Comparison of ENCODE assay signal across 1 cellular context in the genomic region with DNA sequence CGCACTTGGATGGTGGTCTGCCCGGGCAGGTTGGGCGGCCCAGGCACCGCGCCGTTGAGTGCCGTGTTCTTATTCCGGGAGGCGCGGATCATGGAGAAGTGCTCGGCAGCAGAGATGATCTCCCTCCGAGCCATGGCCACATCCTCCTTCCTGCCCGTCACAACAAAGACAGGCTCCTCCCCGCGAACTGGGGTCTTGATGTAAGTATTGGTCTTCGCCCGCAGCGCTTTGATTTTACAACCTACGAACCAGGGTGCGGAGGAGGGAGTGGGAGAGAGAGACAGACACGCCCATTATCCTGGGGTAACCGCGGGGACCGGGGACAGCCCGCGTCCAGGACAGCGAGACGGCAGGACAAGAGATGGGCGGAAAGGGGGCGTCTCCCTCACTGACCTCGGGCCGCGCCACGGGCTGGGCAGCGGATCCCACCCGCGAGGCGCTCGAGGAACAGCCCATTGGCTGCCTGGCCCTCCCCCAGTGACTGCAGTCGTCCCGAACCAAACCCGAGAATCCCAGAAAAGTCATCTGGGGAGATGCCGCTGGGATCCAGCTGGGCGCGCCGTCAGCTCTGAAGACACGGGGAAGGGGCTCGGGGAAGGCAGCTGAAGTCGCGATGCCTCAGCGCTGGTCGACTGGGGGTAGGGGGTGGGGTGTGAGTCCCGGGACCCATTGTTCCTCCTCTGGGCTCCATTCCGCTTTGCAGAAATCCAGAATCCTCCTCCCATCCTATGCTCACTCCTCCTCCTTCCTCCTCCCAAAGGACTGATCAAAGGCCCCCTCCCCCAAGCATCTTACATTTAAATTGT.
A peak's percentile ranks its signal among the peaks of the same experiment; 100 is the strongest.
TF ChIP-seq lines count a peak whose summit lies in the region.

No MANE protein-coding gene starts in this region.

TF ChIP-seq in HEK293, 187 proteins besides CTCF, POLR2A, EP300 and RAD21 (continued from another document):
- TF ChIP-seq, protein P1, sequence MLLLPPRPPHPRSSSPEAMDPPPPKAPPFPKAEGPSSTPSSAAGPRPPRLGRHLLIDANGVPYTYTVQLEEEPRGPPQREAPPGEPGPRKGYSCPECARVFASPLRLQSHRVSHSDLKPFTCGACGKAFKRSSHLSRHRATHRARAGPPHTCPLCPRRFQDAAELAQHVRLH (tag by site-specific recombination; IDR thresholded peaks at IDR 0.05): no peak
- no peak for TF ChIP-seq ZNF837 (tag by site-specific recombination; IDR thresholded peaks at IDR 0.05)
- TF ChIP-seq, protein P2, sequence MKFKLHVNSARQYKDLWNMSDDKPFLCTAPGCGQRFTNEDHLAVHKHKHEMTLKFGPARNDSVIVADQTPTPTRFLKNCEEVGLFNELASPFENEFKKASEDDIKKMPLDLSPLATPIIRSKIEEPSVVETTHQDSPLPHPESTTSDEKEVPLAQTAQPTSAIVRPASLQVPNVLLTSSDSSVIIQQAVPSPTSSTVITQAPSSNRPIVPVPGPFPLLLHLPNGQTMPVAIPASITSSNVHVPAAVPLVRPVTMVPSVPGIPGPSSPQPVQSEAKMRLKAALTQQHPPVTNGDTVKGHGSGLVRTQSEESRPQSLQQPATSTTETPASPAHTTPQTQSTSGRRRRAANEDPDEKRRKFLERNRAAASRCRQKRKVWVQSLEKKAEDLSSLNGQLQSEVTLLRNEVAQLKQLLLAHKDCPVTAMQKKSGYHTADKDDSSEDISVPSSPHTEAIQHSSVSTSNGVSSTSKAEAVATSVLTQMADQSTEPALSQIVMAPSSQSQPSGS (tag by site-specific recombination; IDR thresholded peaks at IDR 0.05; ENCODE audit: low read depth): no peak
- TF ChIP-seq, protein P3, sequence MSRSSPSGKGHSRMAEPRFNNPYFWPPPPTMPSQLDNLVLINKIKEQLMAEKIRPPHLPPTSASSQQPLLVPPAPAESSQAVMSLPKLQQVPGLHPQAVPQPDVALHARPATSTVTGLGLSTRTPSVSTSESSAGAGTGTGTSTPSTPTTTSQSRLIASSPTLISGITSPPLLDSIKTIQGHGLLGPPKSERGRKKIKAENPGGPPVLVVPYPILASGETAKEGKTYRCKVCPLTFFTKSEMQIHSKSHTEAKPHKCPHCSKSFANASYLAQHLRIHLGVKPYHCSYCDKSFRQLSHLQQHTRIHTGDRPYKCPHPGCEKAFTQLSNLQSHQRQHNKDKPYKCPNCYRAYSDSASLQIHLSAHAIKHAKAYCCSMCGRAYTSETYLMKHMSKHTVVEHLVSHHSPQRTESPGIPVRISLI (tag by site-specific recombination; IDR thresholded peaks at IDR 0.05): no peak
- TF ChIP-seq ZFP37 (tag by site-specific recombination; IDR thresholded peaks at IDR 0.05): no peak
- TF ChIP-seq KLF10 (tag by site-specific recombination; IDR thresholded peaks at IDR 0.05): peak; percentile 64; the same call in 1 of the 2 replicates
- no peak for TF ChIP-seq ZNF76 (tag by site-specific recombination; IDR thresholded peaks at IDR 0.05; ENCODE audit: borderline replicate concordance, low read depth)
- no peak for TF ChIP-seq ZNF132 (tag by site-specific recombination; IDR thresholded peaks at IDR 0.05; ENCODE audit: borderline replicate concordance)
- TF ChIP-seq, protein P4, sequence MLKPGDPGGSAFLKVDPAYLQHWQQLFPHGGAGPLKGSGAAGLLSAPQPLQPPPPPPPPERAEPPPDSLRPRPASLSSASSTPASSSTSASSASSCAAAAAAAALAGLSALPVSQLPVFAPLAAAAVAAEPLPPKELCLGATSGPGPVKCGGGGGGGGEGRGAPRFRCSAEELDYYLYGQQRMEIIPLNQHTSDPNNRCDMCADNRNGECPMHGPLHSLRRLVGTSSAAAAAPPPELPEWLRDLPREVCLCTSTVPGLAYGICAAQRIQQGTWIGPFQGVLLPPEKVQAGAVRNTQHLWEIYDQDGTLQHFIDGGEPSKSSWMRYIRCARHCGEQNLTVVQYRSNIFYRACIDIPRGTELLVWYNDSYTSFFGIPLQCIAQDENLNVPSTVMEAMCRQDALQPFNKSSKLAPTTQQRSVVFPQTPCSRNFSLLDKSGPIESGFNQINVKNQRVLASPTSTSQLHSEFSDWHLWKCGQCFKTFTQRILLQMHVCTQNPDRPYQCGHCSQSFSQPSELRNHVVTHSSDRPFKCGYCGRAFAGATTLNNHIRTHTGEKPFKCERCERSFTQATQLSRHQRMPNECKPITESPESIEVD (tag by site-specific recombination; IDR thresholded peaks at IDR 0.05): no peak
- TF ChIP-seq ZNF423 (tag by site-specific recombination; IDR thresholded peaks at IDR 0.05): no peak
- TF ChIP-seq, protein P5, sequence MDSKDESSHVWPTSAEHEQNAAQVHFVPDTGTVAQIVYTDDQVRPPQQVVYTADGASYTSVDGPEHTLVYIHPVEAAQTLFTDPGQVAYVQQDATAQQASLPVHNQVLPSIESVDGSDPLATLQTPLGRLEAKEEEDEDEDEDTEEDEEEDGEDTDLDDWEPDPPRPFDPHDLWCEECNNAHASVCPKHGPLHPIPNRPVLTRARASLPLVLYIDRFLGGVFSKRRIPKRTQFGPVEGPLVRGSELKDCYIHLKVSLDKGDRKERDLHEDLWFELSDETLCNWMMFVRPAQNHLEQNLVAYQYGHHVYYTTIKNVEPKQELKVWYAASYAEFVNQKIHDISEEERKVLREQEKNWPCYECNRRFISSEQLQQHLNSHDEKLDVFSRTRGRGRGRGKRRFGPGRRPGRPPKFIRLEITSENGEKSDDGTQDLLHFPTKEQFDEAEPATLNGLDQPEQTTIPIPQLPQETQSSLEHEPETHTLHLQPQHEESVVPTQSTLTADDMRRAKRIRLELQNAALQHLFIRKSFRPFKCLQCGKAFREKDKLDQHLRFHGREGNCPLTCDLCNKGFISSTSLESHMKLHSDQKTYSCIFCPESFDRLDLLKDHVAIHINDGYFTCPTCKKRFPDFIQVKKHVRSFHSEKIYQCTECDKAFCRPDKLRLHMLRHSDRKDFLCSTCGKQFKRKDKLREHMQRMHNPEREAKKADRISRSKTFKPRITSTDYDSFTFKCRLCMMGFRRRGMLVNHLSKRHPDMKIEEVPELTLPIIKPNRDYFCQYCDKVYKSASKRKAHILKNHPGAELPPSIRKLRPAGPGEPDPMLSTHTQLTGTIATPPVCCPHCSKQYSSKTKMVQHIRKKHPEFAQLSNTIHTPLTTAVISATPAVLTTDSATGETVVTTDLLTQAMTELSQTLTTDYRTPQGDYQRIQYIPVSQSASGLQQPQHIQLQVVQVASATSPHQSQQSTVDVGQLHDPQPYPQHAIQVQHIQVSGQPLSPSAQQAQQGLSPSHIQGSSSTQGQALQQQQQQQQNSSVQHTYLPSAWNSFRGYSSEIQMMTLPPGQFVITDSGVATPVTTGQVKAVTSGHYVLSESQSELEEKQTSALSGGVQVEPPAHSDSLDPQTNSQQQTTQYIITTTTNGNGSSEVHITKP (tag by site-specific recombination; IDR thresholded peaks at IDR 0.05): peak; percentile 70
- TF ChIP-seq ZNF221 (tag by site-specific recombination; IDR thresholded peaks at IDR 0.05; ENCODE audit: borderline replicate concordance): no peak
- no peak for TF ChIP-seq ZNF501 (tag by site-specific recombination; IDR thresholded peaks at IDR 0.05)
- TF ChIP-seq ZNF777 (tag by site-specific recombination; IDR thresholded peaks at IDR 0.05; ENCODE audit: borderline replicate concordance): no peak
- no peak for TF ChIP-seq ZNF16 (tag by site-specific recombination; IDR thresholded peaks at IDR 0.05; ENCODE audit: low read depth)
- no peak for TF ChIP-seq YY2 (tag by site-specific recombination; IDR thresholded peaks at IDR 0.05)
- no peak for TF ChIP-seq RBAK (tag by site-specific recombination; IDR thresholded peaks at IDR 0.05)
- TF ChIP-seq, protein P6, sequence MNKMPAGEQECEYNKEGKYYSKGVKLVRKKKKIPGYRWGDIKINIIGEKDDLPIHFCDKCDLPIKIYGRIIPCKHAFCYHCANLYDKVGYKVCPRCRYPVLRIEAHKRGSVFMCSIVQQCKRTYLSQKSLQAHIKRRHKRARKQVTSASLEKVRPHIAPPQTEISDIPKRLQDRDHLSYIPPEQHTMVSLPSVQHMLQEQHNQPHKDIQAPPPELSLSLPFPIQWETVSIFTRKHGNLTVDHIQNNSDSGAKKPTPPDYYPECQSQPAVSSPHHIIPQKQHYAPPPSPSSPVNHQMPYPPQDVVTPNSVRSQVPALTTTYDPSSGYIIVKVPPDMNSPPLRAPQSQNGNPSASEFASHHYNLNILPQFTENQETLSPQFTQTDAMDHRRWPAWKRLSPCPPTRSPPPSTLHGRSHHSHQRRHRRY (tag by site-specific recombination; IDR thresholded peaks at IDR 0.05): no peak
- TF ChIP-seq, protein P7, sequence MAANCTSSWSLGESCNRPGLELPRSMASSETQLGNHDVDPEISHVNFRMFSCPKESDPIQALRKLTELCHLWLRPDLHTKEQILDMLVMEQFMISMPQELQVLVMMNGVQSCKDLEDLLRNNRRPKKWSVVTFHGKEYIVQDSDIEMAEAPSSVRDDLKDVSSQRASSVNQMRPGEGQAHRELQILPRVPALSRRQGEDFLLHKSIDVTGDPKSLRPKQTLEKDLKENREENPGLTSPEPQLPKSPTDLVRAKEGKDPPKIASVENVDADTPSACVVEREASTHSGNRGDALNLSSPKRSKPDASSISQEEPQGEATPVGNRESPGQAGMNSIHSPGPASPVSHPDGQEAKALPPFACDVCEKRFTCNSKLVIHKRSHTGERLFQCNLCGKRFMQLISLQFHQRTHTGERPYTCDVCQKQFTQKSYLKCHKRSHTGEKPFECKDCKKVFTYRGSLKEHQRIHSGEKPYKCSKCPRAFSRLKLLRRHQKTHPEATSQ (tag by site-specific recombination; IDR thresholded peaks at IDR 0.05): no peak
- no peak for TF ChIP-seq ZNF624 (tag by site-specific recombination; IDR thresholded peaks at IDR 0.05)
- TF ChIP-seq GFI1B (tag by site-specific recombination; IDR thresholded peaks at IDR 0.05): no peak
- TF ChIP-seq ZNF214 (tag by site-specific recombination; IDR thresholded peaks at IDR 0.05; ENCODE audit: borderline replicate concordance): no peak
- TF ChIP-seq ZNF335 (tag by site-specific recombination; conservative IDR thresholded peaks at IDR 0.05): peak; percentile 53; the same call in 1 of the 2 replicates
